ENCODE assay signal across 9 cellular contexts in the genomic region with DNA sequence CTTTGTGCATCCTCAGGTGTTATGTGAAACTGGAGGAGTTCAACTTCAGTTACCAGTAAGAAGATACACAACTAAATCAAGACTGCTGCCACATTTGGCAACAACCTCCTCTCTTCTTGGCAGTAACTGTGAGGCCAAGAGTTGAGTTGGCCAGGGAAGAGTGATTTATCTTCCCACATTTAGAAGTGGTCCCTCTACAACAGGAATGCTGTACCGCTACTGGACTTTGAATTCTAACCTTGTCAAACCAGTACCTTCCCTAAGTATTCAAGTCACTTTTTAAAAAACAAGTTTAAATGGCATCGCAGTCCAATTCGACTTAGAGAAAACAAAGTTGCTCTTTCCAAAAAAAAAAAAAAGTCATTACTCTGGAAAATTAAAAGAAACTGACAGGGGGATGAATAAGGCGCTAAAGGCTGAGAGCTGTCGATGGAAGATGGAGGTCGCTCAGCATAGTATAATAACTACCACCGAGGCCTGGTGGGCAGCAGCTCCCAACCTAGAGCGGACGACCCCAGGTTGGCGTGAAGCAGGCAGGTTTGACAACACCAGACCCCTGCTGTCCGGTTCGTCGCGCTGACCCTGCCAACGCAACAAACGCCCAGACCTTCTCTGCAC. TPM values are rescaled to one million over a fixed set of nuclear protein-coding genes. Genes with fewer than 3 reads are reported as not detected.
DNase-seq lines count a peak whose midpoint lies in the region; ATAC-seq, FAIRE-seq and TF ChIP-seq lines count a peak whose summit lies in the region.
"Had no signal": no experiment of that assay in that cellular context is flagged by ENCODE, and none has a peak within 500 bp of the region (broad histone marks: within the 10 kb centered on the region; RNA-seq: fewer than 3 reads in every experiment).

No MANE protein-coding gene starts in this region.

- dilution Hi-C loops in keratinocyte (cut with MboI; ENCODE audit: extremely low pct_ligation_motif_present, low sequenced_read_pairs), result no loop called here

- CTCF ChIA-PET in activated CD4-positive, alpha-beta T cell treated with anti-CD3 and anti-CD28 coated beads for 36 hours (lab: Charles Lee), result interaction anchor here (0.6 to 2.6 kb wide), 4 partner anchors 16 to 757 kb away, joined by 3 to 9 read pairs (median 3); no protein-coding TSS in a partner anchor
- CTCF ChIA-PET in MCF 10A (lab: Yijun Ruan, JAX), result interaction anchor here (0.6 to 0.9 kb wide), 3 partner anchors 56 to 108 kb away, joined by 3 to 4 read pairs (median 3); no protein-coding TSS in a partner anchor

- H2AFZ ChIP-seq in Loucy (ENCODE audit: low read length) (peak overlapping the region; percentile 90), keratinocyte (ENCODE audit: control insufficient read depth, low read length) (peak overlapping the region; percentile 64)

- POLR2A ChIA-PET in activated CD4-positive, alpha-beta T cell treated with anti-CD3 and anti-CD28 coated beads for 36 hours (lab: Charles Lee), result interaction anchor here (0.6 to 0.7 kb wide), 2 partner anchors 9 to 29 kb away, joined by 6 to 7 read pairs; no protein-coding TSS in a partner anchor
- POLR2A ChIA-PET in MCF 10A (lab: Yijun Ruan, JAX), result interaction anchor here (0.6 to 13.0 kb wide), 19 partner anchors 8 to 702 kb away, joined by 3 to 198 read pairs (median 12); no protein-coding TSS in a partner anchor

- no peaks in the 10 kb centered on the region for H3K9me1 ChIP-seq in keratinocyte (ENCODE audit: control insufficient read depth, extremely low read depth, insufficient read depth, low read length)

- no peaks in the 10 kb centered on the region for H3F3A ChIP-seq in Loucy (ENCODE audit: low read depth)

- H3K4me1 ChIP-seq in Loucy (ENCODE audit: insufficient read depth, low read length, poor library complexity, severe bottlenecking), result peaks cover 62% of the 10 kb centered on the region
- H3K4me1 ChIP-seq in keratinocyte (ENCODE audit: control insufficient read depth, extremely low read depth, insufficient read depth, low read length), result peaks cover 39% of the 10 kb centered on the region

- BruUV-seq in MCF 10A (replicated peaks; lab: Mats Ljungman, UMichigan), result no TSS peak

- H3K36me3 Mint-ChIP-seq in activated CD4-positive, alpha-beta T cell treated with anti-CD3 and anti-CD28 coated beads for 36 hours (ENCODE audit: low read depth), result no peaks in the 10 kb centered on the region
- H3K36me3 Mint-ChIP-seq in MCF 10A (ENCODE audit: insufficient read depth, unreplicated experiment), result peaks cover 7% of the 10 kb centered on the region
- peaks cover 6% of the 10 kb centered on the region for H3K36me3 Mint-ChIP-seq in stimulated activated memory B cell treated with anti-CD40 and anti-IgM and Interleukin-4, amounts not matched to agents 10 μg/mL and 1 μg/mL and 100 μg/mL, for 72 hours

- peak overlapping the region; percentile 86 for H3K4me3 Mint-ChIP-seq in activated CD4-positive, alpha-beta T cell treated with anti-CD3 and anti-CD28 coated beads for 36 hours
- peak overlapping the region; percentile 72 for H3K4me3 Mint-ChIP-seq in MCF 10A (ENCODE audit: unreplicated experiment)
- H3K4me3 Mint-ChIP-seq in stimulated activated memory B cell treated with anti-CD40 and anti-IgM and Interleukin-4, amounts not matched to agents 10 μg/mL and 1 μg/mL and 100 μg/mL, for 72 hours, result peak overlapping the region; percentile 91

- H3K27me3 Mint-ChIP-seq in activated CD4-positive, alpha-beta T cell treated with anti-CD3 and anti-CD28 coated beads for 36 hours, result no peaks in the 10 kb centered on the region
- H3K27me3 Mint-ChIP-seq in MCF 10A (ENCODE audit: insufficient read depth, unreplicated experiment), result no peaks in the 10 kb centered on the region
- no peaks in the 10 kb centered on the region for H3K27me3 Mint-ChIP-seq in stimulated activated memory B cell treated with anti-CD40 and anti-IgM and Interleukin-4, amounts not matched to agents 10 μg/mL and 1 μg/mL and 100 μg/mL, for 72 hours

- H3K9me2 ChIP-seq in Loucy (replicated peaks; ENCODE audit: low read depth, low read length), result no peaks in the 10 kb centered on the region

- intact Hi-C loops in activated CD4-positive, alpha-beta T cell treated with anti-CD3 and anti-CD28 coated beads for 36 hours (cut with DNase I, micrococcal nuclease), result loop anchor here (1.0 to 10.0 kb wide), 8 partner anchors 11 to 661 kb away; a partner anchor contains a TSS
- intact Hi-C loops in MCF 10A (cut with micrococcal nuclease), result loop anchor here (5.0 kb wide), 2 partner anchors 51 to 76 kb away; no protein-coding TSS in a partner anchor

- H3K4me2 ChIP-seq in Loucy (ENCODE audit: low read depth, low read length, poor library complexity, severe bottlenecking) (peak overlapping the region; percentile 83), keratinocyte (ENCODE audit: control insufficient read depth, extremely low read depth, insufficient read depth, low read depth, low read length) (peak overlapping the region; percentile 77)

- peak overlapping the region; percentile 87 for H3K9ac ChIP-seq in Loucy (ENCODE audit: low read depth, low read length, poor library complexity, severe bottlenecking)
- H3K9ac ChIP-seq in keratinocyte (ENCODE audit: control insufficient read depth, extremely low read depth, insufficient read depth, low read length), result peak overlapping the region; percentile 88

- DNase-seq in activated CD4-positive, alpha-beta T cell treated with anti-CD3 and anti-CD28 coated beads for 36 hours, result peak; percentile 16
- no peak for DNase-seq in activated CD4-positive, alpha-beta T cell treated with anti-CD3 and anti-CD28 coated beads for 1 hour
- DNase-seq in MCF 10A (ENCODE audit: unreplicated experiment) (peak; percentile 55), keratinocyte (ENCODE audit: low read depth, low spot score) (no peak), urothelium cell line (ENCODE audit: low spot score) (no peak)

- H4K20me1 ChIP-seq in Loucy (ENCODE audit: insufficient read depth, low read length, poor library complexity, severe bottlenecking), result peaks cover 38% of the 10 kb centered on the region
- H4K20me1 ChIP-seq in keratinocyte (ENCODE audit: control insufficient read depth, extremely low read depth, insufficient read depth, low read length), result no peaks in the 10 kb centered on the region

- H3K9me3 Mint-ChIP-seq in activated CD4-positive, alpha-beta T cell treated with anti-CD3 and anti-CD28 coated beads for 36 hours (ENCODE audit: low read depth), result no peaks in the 10 kb centered on the region
- H3K9me3 Mint-ChIP-seq in MCF 10A (ENCODE audit: unreplicated experiment), result no peaks in the 10 kb centered on the region
- H3K9me3 Mint-ChIP-seq in stimulated activated memory B cell treated with anti-CD40 and anti-IgM and Interleukin-4, amounts not matched to agents 10 μg/mL and 1 μg/mL and 100 μg/mL, for 72 hours, result no peaks in the 10 kb centered on the region

- peak overlapping the region; percentile 82 for H3K27ac ChIP-seq in keratinocyte (ENCODE audit: control insufficient read depth, insufficient read depth, low read length)

- peaks cover 57% of the 10 kb centered on the region for H3K79me2 ChIP-seq in Loucy (ENCODE audit: insufficient read depth, low read length)
- peaks cover 56% of the 10 kb centered on the region for H3K79me2 ChIP-seq in keratinocyte (ENCODE audit: control insufficient read depth, insufficient read depth, low read length)

- H3K4me1 Mint-ChIP-seq in activated CD4-positive, alpha-beta T cell treated with anti-CD3 and anti-CD28 coated beads for 36 hours, result peaks cover 71% of the 10 kb centered on the region
- peaks cover 40% of the 10 kb centered on the region for H3K4me1 Mint-ChIP-seq in MCF 10A (ENCODE audit: insufficient read depth, unreplicated experiment)
- peaks cover 35% of the 10 kb centered on the region for H3K4me1 Mint-ChIP-seq in stimulated activated memory B cell treated with anti-CD40 and anti-IgM and Interleukin-4, amounts not matched to agents 10 μg/mL and 1 μg/mL and 100 μg/mL, for 72 hours

- no peaks in the 10 kb centered on the region for H3K9me3 ChIP-seq in Loucy (ENCODE audit: insufficient read depth, low read depth, low read length)
- no peaks in the 10 kb centered on the region for H3K9me3 ChIP-seq in keratinocyte (ENCODE audit: control insufficient read depth, low read depth, low read length)

- peak overlapping the region; percentile 69 for H3K27ac Mint-ChIP-seq in activated CD4-positive, alpha-beta T cell treated with anti-CD3 and anti-CD28 coated beads for 36 hours
- peak overlapping the region; percentile 97 for H3K27ac Mint-ChIP-seq in MCF 10A (ENCODE audit: low read depth, unreplicated experiment)
- peak overlapping the region; percentile 87 for H3K27ac Mint-ChIP-seq in stimulated activated memory B cell treated with anti-CD40 and anti-IgM and Interleukin-4, amounts not matched to agents 10 μg/mL and 1 μg/mL and 100 μg/mL, for 72 hours

- FAIRE-seq in keratinocyte (lab: Jason Lieb, UNC), result no peak
- no peak for FAIRE-seq in urothelium cell line (lab: Jason Lieb, UNC)
- FAIRE-seq: frontal cortex had no signal

- TF ChIP-seq CTCF in Loucy (conservative IDR thresholded peaks at IDR 0.05; ENCODE audit: low read length) (no peak), MCF 10A (IDR thresholded peaks at IDR 0.05; ENCODE audit: unreplicated experiment) (no peak), keratinocyte (optimal IDR thresholded peaks at IDR 0.05 in 1 of 3, IDR thresholded peaks at IDR 0.05 in 1 of 3, conservative IDR thresholded peaks at IDR 0.05 in 1 of 3; ENCODE audit: extremely low read depth in 1 of 3, insufficient read depth in 2 of 3, low read length in 3 of 3) (no peak)

- ATAC-seq in activated CD4-positive, alpha-beta T cell treated with anti-CD3 and anti-CD28 coated beads for 36 hours, result no peak
- no peak for ATAC-seq in stimulated activated memory B cell treated with anti-CD40 and anti-IgM and Interleukin-4, amounts not matched to agents 10 μg/mL and 1 μg/mL and 100 μg/mL, for 72 hours
- ATAC-seq in activated CD4-positive, CD25-positive, alpha-beta regulatory T cell treated with anti-CD3 and anti-CD28 coated beads, Interleukin-2, amount 50 U/mL, for 24 hours, result no peak

- H3K27me3 ChIP-seq in Loucy (ENCODE audit: insufficient read depth, low read length, poor library complexity, severe bottlenecking), result no peaks in the 10 kb centered on the region
- H3K27me3 ChIP-seq in keratinocyte (ENCODE audit: control insufficient read depth, extremely low read depth, insufficient read depth, low read length), result no peaks in the 10 kb centered on the region

- peak overlapping the region; percentile 98 for H3K4me3 ChIP-seq in Loucy (ENCODE audit: low read length, poor library complexity, severe bottlenecking)
- peak overlapping the region; percentile 71 to 89 (median 88) for H3K4me3 ChIP-seq in keratinocyte (ENCODE audit: control insufficient read depth in 2 of 3, extremely low read depth in 1 of 3, insufficient read depth in 2 of 3, low read depth in 1 of 3, low read length in 3 of 3)

- H3K36me3 ChIP-seq in Loucy (ENCODE audit: insufficient read depth, low read length), result no peaks in the 10 kb centered on the region
- H3K36me3 ChIP-seq in keratinocyte (ENCODE audit: control insufficient read depth in 2 of 2, extremely low read depth in 1 of 2, insufficient read depth in 2 of 2, low read length in 2 of 2), result no peaks in the 10 kb centered on the region

RNA-seq across cellular contexts. Expression of a gene that starts 1.0 kb away (rescaled TPM):
- 10 to 100 TPM in 1 of 2 experiments, 1 to 10 TPM in 1; 8.1 to 11.8 TPM for total RNA-seq in activated CD4-positive, alpha-beta T cell treated with anti-CD3 and anti-CD28 coated beads for 36 hours
- total RNA-seq in MCF 10A (2022), result 30.2 and 36.0 TPM in 2 replicates
- polyA plus RNA-seq in keratinocyte, result 10.3 to 19.4 TPM (median 11.9 TPM) in 3 replicates
- 36.8 TPM for polyA plus RNA-seq in keratinocyte (2011; ENCODE audit: low read depth)
- polyA plus RNA-seq in keratinocyte (2011; cell fraction: cytosol; rRNA removed), result 6.5 and 14.4 TPM in 2 replicates
- 18.7 and 27.0 TPM in 2 replicates for polyA plus RNA-seq in keratinocyte (2011; cell fraction: nucleus; rRNA removed)
- 8.9 and 12.2 TPM in 2 replicates for polyA plus RNA-seq in keratinocyte (2012; ENCODE audit: low replicate concordance)
- 3.4 to 25.3 TPM (median 7.4 TPM) in 3 replicates for polyA minus RNA-seq in keratinocyte
- polyA minus RNA-seq in keratinocyte (2011; cell fraction: cytosol; rRNA and poly(A)+ RNA removed), result 6.1 TPM
- polyA minus RNA-seq in keratinocyte (2011; cell fraction: nucleus; rRNA and poly(A)+ RNA removed), result 27.2 and 60.7 TPM in 2 replicates

Comparison
In these comparisons a context has a peak if more than half of its experiments do, and no peak if none do; other contexts are left out.
1. DNase-seq: peak in activated CD4-positive, alpha-beta T cell treated with anti-CD3 and anti-CD28 coated beads for 36 hours (single experiment) and MCF 10A (single experiment); none in activated CD4-positive, alpha-beta T cell treated with anti-CD3 and anti-CD28 coated beads for 1 hour (single experiment), keratinocyte (single experiment) and urothelium cell line (single experiment).
2. Peak in every context shown above with its lines, with median percentiles within 50 percentile points of each other: H3K27ac Mint-ChIP-seq and H3K4me3 Mint-ChIP-seq.